ENCODE assay signal across 8 cellular contexts in the genomic region with DNA sequence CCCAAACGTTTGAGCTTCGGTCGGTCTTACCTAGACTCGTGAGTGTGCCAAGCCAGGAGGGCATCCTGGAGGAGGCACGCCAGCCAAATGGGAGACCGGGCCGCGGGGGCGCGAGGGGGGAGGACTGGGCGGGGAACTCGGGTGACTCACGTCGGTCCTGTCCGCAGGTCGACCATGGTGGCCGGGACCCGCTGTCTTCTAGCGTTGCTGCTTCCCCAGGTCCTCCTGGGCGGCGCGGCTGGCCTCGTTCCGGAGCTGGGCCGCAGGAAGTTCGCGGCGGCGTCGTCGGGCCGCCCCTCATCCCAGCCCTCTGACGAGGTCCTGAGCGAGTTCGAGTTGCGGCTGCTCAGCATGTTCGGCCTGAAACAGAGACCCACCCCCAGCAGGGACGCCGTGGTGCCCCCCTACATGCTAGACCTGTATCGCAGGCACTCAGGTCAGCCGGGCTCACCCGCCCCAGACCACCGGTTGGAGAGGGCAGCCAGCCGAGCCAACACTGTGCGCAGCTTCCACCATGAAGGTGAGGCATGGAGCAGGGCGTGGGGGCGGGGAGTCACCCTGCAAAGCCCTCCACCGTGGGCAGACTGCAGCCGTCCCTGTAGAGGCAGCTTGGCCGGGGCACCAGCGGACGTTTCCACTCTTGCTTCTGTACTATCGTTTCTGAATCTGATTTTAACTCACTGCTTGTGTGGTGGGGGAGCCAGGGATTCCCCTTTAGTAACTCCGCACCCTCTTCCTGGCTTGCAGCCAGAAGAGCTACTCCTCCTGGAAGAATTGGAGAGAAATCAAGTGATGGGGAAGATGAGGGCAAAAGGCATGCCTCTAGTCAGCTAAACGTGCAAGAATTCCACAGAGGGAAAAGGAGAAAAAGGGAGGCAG. TPM values are rescaled to one million over a fixed set of nuclear protein-coding genes. Genes with fewer than 3 reads are reported as not detected.
DNase-seq lines count a peak whose midpoint lies in the region; ATAC-seq, FAIRE-seq and TF ChIP-seq lines count a peak whose summit lies in the region.

No MANE protein-coding gene starts in this region.

- intact Hi-C loops in kidney (cut with DNase I): no loop called here

- H3K4me3 ChIP-seq in HFF-Myc (replicated peaks; ENCODE audit: low read depth, low read length) (peak overlapping the region; percentile 54), kidney (ENCODE audit: low read length in 2 of 2) (peak overlapping the region; percentile 54 to 66), skin epidermis (peak overlapping the region; percentile 54 to 77 (median 66))

- TF ChIP-seq CTCF in HFF-Myc (IDR thresholded peaks at IDR 0.05; ENCODE audit: low read depth, low read length, missing control alignments): no peak
- no peak for TF ChIP-seq CTCF in chondrocyte (IDR thresholded peaks at IDR 0.05)
- TF ChIP-seq CTCF in kidney (IDR thresholded peaks at IDR 0.05; ENCODE audit: borderline replicate concordance, extremely low read depth, insufficient read depth): no peak

- ATAC-seq in HG03025 (IDR thresholded peaks at IDR 0.05; ENCODE audit: low FRiP score, unreplicated experiment) (no peak), HG03280 (IDR thresholded peaks at IDR 0.05; ENCODE audit: unreplicated experiment) (no peak)
- ATAC-seq in activated T-helper 17 cell treated with anti-CD3 and anti-CD28 coated beads, Interleukin-2, amount 50 U/mL, for 72 hours (replicated peaks): no peak

- peaks cover 14% of the 10 kb centered on the region for H3K4me1 Mint-ChIP-seq in chondrocyte (ENCODE audit: low read depth)
- peaks cover 4% of the 10 kb centered on the region for H3K4me1 Mint-ChIP-seq in activated T-helper 17 cell treated with anti-CD3 and anti-CD28 coated beads, Interleukin-2, amount 50 U/mL, for 72 hours

- no peak overlapping the region for H3K27ac ChIP-seq in kidney (ENCODE audit: low read depth in 2 of 2, low read length in 2 of 2)
- H3K27ac ChIP-seq in skin epidermis: peak overlapping the region in 4 of 21 experiments; percentile 6 to 51 (median 18)

- no peaks in the 10 kb centered on the region for H3K36me3 ChIP-seq in kidney (ENCODE audit: control insufficient read depth in 1 of 2, insufficient read depth in 2 of 2, low read length in 2 of 2)

- DNase-seq in HFF-Myc (ENCODE audit: extremely low read depth, low read depth): no peak
- peak; percentile 91 for DNase-seq in chondrocyte (ENCODE audit: low spot score)
- peak; percentile 85 for DNase-seq in kidney
- DNase-seq in activated CD4-positive, alpha-beta T cell treated with anti-CD3 and anti-CD28 coated beads for 48 hours: no peak

- no peaks in the 10 kb centered on the region for H3K36me3 Mint-ChIP-seq in chondrocyte (ENCODE audit: low read depth)
- no peaks in the 10 kb centered on the region for H3K36me3 Mint-ChIP-seq in activated T-helper 17 cell treated with anti-CD3 and anti-CD28 coated beads, Interleukin-2, amount 50 U/mL, for 72 hours (ENCODE audit: low read depth)

- FAIRE-seq in kidney (lab: Jason Lieb, UNC): no peak

- no peaks in the 10 kb centered on the region for H3K9me3 Mint-ChIP-seq in chondrocyte (ENCODE audit: low read depth)
- H3K9me3 Mint-ChIP-seq in activated T-helper 17 cell treated with anti-CD3 and anti-CD28 coated beads, Interleukin-2, amount 50 U/mL, for 72 hours: no peaks in the 10 kb centered on the region

- H3K4me3 Mint-ChIP-seq in chondrocyte (ENCODE audit: unreplicated experiment): peak overlapping the region; percentile 47
- H3K4me3 Mint-ChIP-seq in activated T-helper 17 cell treated with anti-CD3 and anti-CD28 coated beads, Interleukin-2, amount 50 U/mL, for 72 hours: no peak overlapping the region

- no peaks in the 10 kb centered on the region for H3K9me3 ChIP-seq in kidney (ENCODE audit: control insufficient read depth in 1 of 2, low read length in 2 of 2)

- no peak overlapping the region for H3K27ac Mint-ChIP-seq in chondrocyte (ENCODE audit: unreplicated experiment)
- no peak overlapping the region for H3K27ac Mint-ChIP-seq in activated T-helper 17 cell treated with anti-CD3 and anti-CD28 coated beads, Interleukin-2, amount 50 U/mL, for 72 hours

- H3K4me1 ChIP-seq in kidney (ENCODE audit: control insufficient read depth in 1 of 2, insufficient read depth in 1 of 2, low read depth in 1 of 2, low read length in 2 of 2): peaks cover 0 to 11% of the 10 kb centered on the region in 2 donors

- H3K9ac ChIP-seq in kidney (ENCODE audit: low read length in 2 of 2): peak overlapping the region in 1 of 2 donors; percentile 13

- peaks cover 6% of the 10 kb centered on the region for H3K27me3 Mint-ChIP-seq in chondrocyte (ENCODE audit: low read depth)
- H3K27me3 Mint-ChIP-seq in activated T-helper 17 cell treated with anti-CD3 and anti-CD28 coated beads, Interleukin-2, amount 50 U/mL, for 72 hours: peaks cover 34% of the 10 kb centered on the region

RNA-seq across cellular contexts. Expression of gene BMP2, which starts 2.7 kb away (rescaled TPM):
- total RNA-seq in chondrocyte: 0.85 to 1.1 TPM (median 0.92 TPM) in 3 replicates
- total RNA-seq in kidney: 8.7 TPM
- 3.3 TPM for polyA plus RNA-seq in kidney (ENCODE audit: insufficient read depth, low read depth, low replicate concordance)
- total RNA-seq in activated T-helper 17 cell treated with anti-CD3 and anti-CD28 coated beads, Interleukin-2, amount 50 U/mL, for 72 hours: not detected

Comparison
In these comparisons a context has a peak if more than half of its experiments do, and no peak if none do; other contexts are left out.
1. DNase-seq: peak in chondrocyte (single experiment) and kidney (single experiment); none in HFF-Myc (single experiment) and activated CD4-positive, alpha-beta T cell treated with anti-CD3 and anti-CD28 coated beads for 48 hours (single experiment).
2. Peak in every context shown above with its lines, with median percentiles within 50 percentile points of each other: H3K4me3 ChIP-seq.